Comparison of ENCODE assay signal across 18 cellular contexts in the genomic region with DNA sequence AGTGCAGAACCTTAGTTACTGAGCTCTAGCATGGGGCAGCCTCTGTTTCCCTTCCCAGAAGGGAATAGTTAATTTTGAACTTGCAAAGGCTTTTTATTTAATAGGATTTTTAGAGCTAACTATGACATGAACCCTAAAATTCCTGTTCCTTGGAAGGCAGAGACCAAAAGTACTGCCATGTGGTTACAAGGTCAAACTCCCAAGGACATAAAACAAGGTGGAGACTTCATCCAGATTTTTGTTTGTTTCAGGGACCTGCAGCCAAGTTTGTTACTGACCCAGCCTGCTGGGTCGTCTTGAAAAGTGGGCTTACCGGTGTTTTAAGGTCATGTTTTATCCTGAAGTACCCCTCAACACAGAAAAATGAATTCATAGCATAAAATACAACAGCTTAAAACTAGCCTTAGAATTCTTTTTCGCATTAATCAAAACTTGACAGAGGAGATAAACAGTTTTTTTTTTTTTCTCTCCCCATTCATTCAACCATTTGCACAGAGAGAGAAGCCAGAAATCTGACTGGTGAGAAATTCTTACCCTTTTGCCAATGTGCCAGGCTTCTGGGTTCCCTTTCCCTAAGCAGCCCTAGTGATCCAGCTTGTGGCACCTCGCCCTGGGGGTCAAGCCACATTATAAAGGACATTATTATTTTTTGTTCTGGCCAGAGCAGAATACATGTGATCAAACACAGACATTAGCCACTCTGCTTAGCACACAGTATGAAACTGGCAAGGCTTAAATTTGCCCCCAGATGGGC.
"Had no signal": no experiment of that assay in that cellular context is flagged by ENCODE, and none has a peak within 500 bp of the region (broad histone marks: within the 10 kb centered on the region; RNA-seq: fewer than 3 reads in every experiment).

No MANE protein-coding gene starts in this region.

- H3K4me3 ChIP-seq: colonic mucosa, gastrocnemius medialis, heart left ventricle, SJCRH30, skin epidermis, thoracic aorta had no signal

- ATAC-seq: gastrocnemius medialis; heart left ventricle; natural killer cell; stimulated activated naive CD8-positive, alpha-beta T cell treated with anti-CD3 and anti-CD28 coated beads, Interleukin-15, amount 100 ng/mL, for 72 hours had no signal

- H3K9me3 ChIP-seq: colonic mucosa, gastrocnemius medialis, thoracic aorta had no signal

- H3K27ac ChIP-seq: colonic mucosa, gastrocnemius medialis, SJCRH30, skin epidermis, thoracic aorta, WERI-Rb-1 had no signal

- DNase-seq: activated CD4-positive, alpha-beta T cell treated with anti-CD3 and anti-CD28 coated beads, Interleukin-2, amount 50 U/mL, for 48 hours; activated T-cell treated with anti-CD3 and anti-CD28 coated beads for 4 hours; central memory CD4-positive, alpha-beta T cell; colonic mucosa; endodermal cell; gastrocnemius medialis; heart left ventricle; mesendoderm; natural killer cell; stimulated activated naive CD8-positive, alpha-beta T cell treated with anti-CD3 and anti-CD28 coated beads, Interleukin-15, amount 100 ng/mL, for 72 hours; T-helper 2 cell had no signal

- H3K4me3 Mint-ChIP-seq: activated naive CD8-positive, alpha-beta T cell; activated T-helper 1 cell treated with anti-CD3 and anti-CD28 coated beads, Interleukin-12 subunit alpha, Interleukin-12 subunit beta, Interleukin-2, Interleukin-4 antibody, amounts not matched to agents 30 ng/mL and 10 ng/mL and 1 ng/mL, durations not matched to agents 14 hours and 24 hours and 36 hours; endodermal cell; natural killer cell; stimulated activated naive CD8-positive, alpha-beta T cell treated with anti-CD3 and anti-CD28 coated beads, Interleukin-15, amount 100 ng/mL, for 72 hours had no signal

- H3K9me3 Mint-ChIP-seq: activated T-helper 1 cell treated with anti-CD3 and anti-CD28 coated beads, Interleukin-12 subunit alpha, Interleukin-12 subunit beta, Interleukin-2, Interleukin-4 antibody, amounts not matched to agents 30 ng/mL and 10 ng/mL and 1 ng/mL, durations not matched to agents 14 hours and 24 hours and 36 hours; natural killer cell; stimulated activated naive CD8-positive, alpha-beta T cell treated with anti-CD3 and anti-CD28 coated beads, Interleukin-15, amount 100 ng/mL, for 72 hours had no signal

- H3K27ac Mint-ChIP-seq: activated naive CD8-positive, alpha-beta T cell; activated T-helper 1 cell treated with anti-CD3 and anti-CD28 coated beads, Interleukin-12 subunit alpha, Interleukin-12 subunit beta, Interleukin-2, Interleukin-4 antibody, amounts not matched to agents 30 ng/mL and 10 ng/mL and 1 ng/mL, durations not matched to agents 14 hours and 24 hours and 36 hours; endodermal cell; natural killer cell; progenitor cell of endocrine pancreas; stimulated activated naive CD8-positive, alpha-beta T cell treated with anti-CD3 and anti-CD28 coated beads, Interleukin-15, amount 100 ng/mL, for 72 hours had no signal

- H3K4me1 Mint-ChIP-seq: endodermal cell; natural killer cell; stimulated activated naive CD8-positive, alpha-beta T cell treated with anti-CD3 and anti-CD28 coated beads, Interleukin-15, amount 100 ng/mL, for 72 hours had no signal

- H3K27me3 ChIP-seq: colonic mucosa had no signal

- H3K36me3 ChIP-seq: colonic mucosa, gastrocnemius medialis, heart left ventricle, SJCRH30, thoracic aorta, WERI-Rb-1 had no signal

- H3K4me1 ChIP-seq: colonic mucosa, SJCRH30 had no signal

- H3K36me3 Mint-ChIP-seq: natural killer cell had no signal
